In the genomic region with DNA sequence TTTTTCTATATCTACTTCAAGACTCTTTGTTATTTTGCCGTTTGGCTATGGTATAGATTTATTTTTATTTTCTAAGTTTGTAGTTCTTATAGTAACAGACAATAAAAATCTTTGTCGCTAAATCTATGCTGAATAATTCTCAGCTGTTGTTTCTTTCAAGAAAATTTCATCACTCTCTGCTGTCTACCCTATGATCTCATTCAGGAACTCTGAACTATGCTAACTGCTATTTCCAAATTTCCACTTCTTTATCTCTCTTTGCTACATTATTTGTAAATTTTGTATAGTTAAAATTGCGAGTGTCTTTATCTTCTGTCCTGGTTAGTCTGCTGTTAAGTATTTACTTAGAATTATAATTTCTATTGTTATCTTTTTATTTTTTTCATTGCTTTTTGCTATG, we compare ENCODE assay signal across 17 cellular contexts.
DNase-seq lines count a peak whose midpoint lies in the region; ATAC-seq and TF ChIP-seq lines count a peak whose summit lies in the region.
"Had no signal": no experiment of that assay in that cellular context is flagged by ENCODE, and none has a peak within 500 bp of the region (broad histone marks: within the 10 kb centered on the region; RNA-seq: fewer than 3 reads in every experiment).

No MANE protein-coding gene starts in this region.

- POLR2A ChIA-PET in WTC11 (lab: Charles Lee), result no interaction called here

- H3K4me3 ChIP-seq in SJCRH30, result peak overlapping the region; percentile 3; the same call in 1 of the 2 replicates
- no peak overlapping the region for H3K4me3 ChIP-seq in choroid plexus epithelial cell (ENCODE audit: low read depth, low read length)
- H3K4me3 ChIP-seq in skeletal muscle cell (ENCODE audit: low read depth, low read length), result no peak overlapping the region

- H3K4me1 Mint-ChIP-seq in WTC11, result no peaks in the 10 kb centered on the region
- H3K4me1 Mint-ChIP-seq: CD4-positive, CD25-positive, alpha-beta regulatory T cell; H9 had no signal

- no peak for TF ChIP-seq CTCF in choroid plexus epithelial cell (conservative IDR thresholded peaks at IDR 0.05; ENCODE audit: low read depth, low read length)
- no peak for TF ChIP-seq CTCF in WTC11 (IDR thresholded peaks at IDR 0.05)

- no peaks in the 10 kb centered on the region for H3K27me3 Mint-ChIP-seq in WTC11 (ENCODE audit: low read depth)
- H3K27me3 Mint-ChIP-seq: CD4-positive, CD25-positive, alpha-beta regulatory T cell had no signal

- H3K9me3 ChIP-seq in SJCRH30 (replicated peaks), result no peaks in the 10 kb centered on the region
- H3K9me3 ChIP-seq: SK-N-SH had no signal

- DNase-seq in NCI-H226 (peak; percentile 45), SJCRH30 (peak in 1 of 2 experiments; percentile 38), choroid plexus epithelial cell (ENCODE audit: low read depth) (peak; percentile 30), skeletal muscle cell (ENCODE audit: low read depth) (peak; percentile 12), dermis blood vessel endothelial cell (no peak), cerebellar cortex (ENCODE audit: low spot score) (no peak), WTC11 (ENCODE audit: low spot score) (no peak)
- DNase-seq: CD4-positive, CD25-positive, alpha-beta regulatory T cell; H9; HFFc6; KBM-7; NCI-H1105; NCI-H146; NCI-H2029; NCI-H526; SK-N-SH had no signal

- no peaks in the 10 kb centered on the region for H3K36me3 Mint-ChIP-seq in WTC11
- H3K36me3 Mint-ChIP-seq: CD4-positive, CD25-positive, alpha-beta regulatory T cell had no signal

- H3K4me3 Mint-ChIP-seq in WTC11, result no peak overlapping the region
- H3K4me3 Mint-ChIP-seq: CD4-positive, CD25-positive, alpha-beta regulatory T cell; H9; HFFc6 had no signal

- no peaks in the 10 kb centered on the region for H3K27me3 ChIP-seq in SJCRH30

- H3K36me3 ChIP-seq in SJCRH30, result no peaks in the 10 kb centered on the region

- CTCF ChIA-PET in WTC11 (lab: Charles Lee), result no interaction called here

- H3K27ac ChIP-seq in SJCRH30, result peak overlapping the region; percentile 62

- ATAC-seq in WTC11, result no peak
- ATAC-seq: Right ventricle myocardium inferior had no signal

- H3K9me3 Mint-ChIP-seq in WTC11, result peaks cover 10% of the 10 kb centered on the region

- no peak overlapping the region for H3K27ac Mint-ChIP-seq in WTC11
- H3K27ac Mint-ChIP-seq: CD4-positive, CD25-positive, alpha-beta regulatory T cell; H9; HFFc6 had no signal

- H3K4me1 ChIP-seq in SJCRH30, result peaks cover 14% of the 10 kb centered on the region

TF ChIP-seq in WTC11, 78 proteins besides CTCF, POLR2A, EP300 and RAD21:
- no peak for TF ChIP-seq ZNF121 (CRISPR knock-in tag; IDR thresholded peaks at IDR 0.05)
- no peak for TF ChIP-seq FOXK1 (CRISPR knock-in tag; IDR thresholded peaks at IDR 0.05)
- TF ChIP-seq, protein P1, sequence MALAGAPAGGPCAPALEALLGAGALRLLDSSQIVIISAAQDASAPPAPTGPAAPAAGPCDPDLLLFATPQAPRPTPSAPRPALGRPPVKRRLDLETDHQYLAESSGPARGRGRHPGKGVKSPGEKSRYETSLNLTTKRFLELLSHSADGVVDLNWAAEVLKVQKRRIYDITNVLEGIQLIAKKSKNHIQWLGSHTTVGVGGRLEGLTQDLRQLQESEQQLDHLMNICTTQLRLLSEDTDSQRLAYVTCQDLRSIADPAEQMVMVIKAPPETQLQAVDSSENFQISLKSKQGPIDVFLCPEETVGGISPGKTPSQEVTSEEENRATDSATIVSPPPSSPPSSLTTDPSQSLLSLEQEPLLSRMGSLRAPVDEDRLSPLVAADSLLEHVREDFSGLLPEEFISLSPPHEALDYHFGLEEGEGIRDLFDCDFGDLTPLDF (CRISPR knock-in tag; IDR thresholded peaks at IDR 0.05), result no peak

Comparison
In these comparisons a context has a peak if more than half of its experiments do, and no peak if none do; other contexts are left out.
1. DNase-seq: peak in NCI-H226 (single experiment), choroid plexus epithelial cell (single experiment) and skeletal muscle cell (single experiment); none in dermis blood vessel endothelial cell (single experiment), cerebellar cortex (single experiment) and WTC11 (single experiment).